Comparison of ENCODE assay signal across 27 cellular contexts in genomic region chr14:27605298-27605697, GRCh38.
DNase-seq lines count a peak whose midpoint lies in the region; ATAC-seq and TF ChIP-seq lines count a peak whose summit lies in the region.
"Had no signal": no experiment of that assay in that cellular context is flagged by ENCODE, and none has a peak within 500 bp of the region (broad histone marks: within the 10 kb centered on the region; RNA-seq: fewer than 3 reads in every experiment).

No MANE protein-coding gene starts in this region.

- no peaks in the 10 kb centered on the region for H3K9me2 ChIP-seq in GM23248 (ENCODE audit: insufficient read depth)

- in situ Hi-C loops in GM23248 (cut with MboI), result no loop called here

- WGBS in GM23248 (ENCODE audit: low coverage in 1 of 2, low lambda C conversion rate in 2 of 2, missing lambda C conversion rate in 2 of 2), 2 experiments, result 1 to 2% methylated on average over 4 of the region's 4 CpGs

- H3K36me3 ChIP-seq in OCI-LY3 (replicated peaks; ENCODE audit: low read depth, low read length) (no peaks in the 10 kb centered on the region), GM23248 (ENCODE audit: low read depth) (no peaks in the 10 kb centered on the region), lower lobe of right lung (no peaks in the 10 kb centered on the region)
- H3K36me3 ChIP-seq: adrenal gland, heart right ventricle, neutrophil, Peyer's patch, uterus had no signal

- no peaks in the 10 kb centered on the region for H3K36me3 Mint-ChIP-seq in type B pancreatic cell
- H3K36me3 Mint-ChIP-seq: CD4-positive, alpha-beta memory T cell had no signal

- H4K20me1 ChIP-seq in OCI-LY3 (ENCODE audit: insufficient read depth, low read length) (no peaks in the 10 kb centered on the region), GM23248 (ENCODE audit: insufficient read depth) (no peaks in the 10 kb centered on the region)

- H3F3A ChIP-seq in GM23248 (ENCODE audit: insufficient read depth), result no peaks in the 10 kb centered on the region

- ATAC-seq in lower lobe of right lung, result no peak
- ATAC-seq: activated T-cell treated with anti-CD3 and anti-CD28 coated beads, Interleukin-2, amount 50 U/mL, for 72 hours; heart right ventricle; left cardiac atrium had no signal

- H3K9me3 ChIP-seq in OCI-LY3 (ENCODE audit: insufficient read depth, low read length) (no peaks in the 10 kb centered on the region), GM23248 (ENCODE audit: low read depth) (no peaks in the 10 kb centered on the region), lower lobe of right lung (no peaks in the 10 kb centered on the region)
- H3K9me3 ChIP-seq: adrenal gland, neutrophil, Peyer's patch, uterus had no signal

- peak overlapping the region; percentile 44 for H3K27ac Mint-ChIP-seq in type B pancreatic cell
- H3K27ac Mint-ChIP-seq: activated B cell treated with CpG ODN at 0.5 μM for 24 hours; activated naive CD4-positive, alpha-beta T cell treated with anti-CD3 and anti-CD28 coated beads for 36 hours; activated T-cell treated with anti-CD3 and anti-CD28 coated beads, Interleukin-2, amount 50 U/mL, for 72 hours; CD4-positive, alpha-beta memory T cell; progenitor cell of endocrine pancreas had no signal

- no peaks in the 10 kb centered on the region for H3K9me3 Mint-ChIP-seq in type B pancreatic cell

- H3K4me3 ChIP-seq in OCI-LY3 (ENCODE audit: low read length) (no peak overlapping the region), GM23248 (no peak overlapping the region), lower lobe of right lung (no peak overlapping the region)
- H3K4me3 ChIP-seq: adrenal gland, heart right ventricle, Peyer's patch, uterus had no signal

- no peaks in the 10 kb centered on the region for H3K27me3 Mint-ChIP-seq in type B pancreatic cell
- H3K27me3 Mint-ChIP-seq: activated B cell treated with CpG ODN at 0.5 μM for 24 hours; CD4-positive, alpha-beta memory T cell; progenitor cell of endocrine pancreas had no signal

- H3K4me1 ChIP-seq in OCI-LY3 (ENCODE audit: low read length) (no peaks in the 10 kb centered on the region), GM23248 (ENCODE audit: insufficient read depth) (no peaks in the 10 kb centered on the region), lower lobe of right lung (no peaks in the 10 kb centered on the region)
- H3K4me1 ChIP-seq: adrenal gland, heart right ventricle, Peyer's patch, uterus had no signal

- TF ChIP-seq CTCF in OCI-LY3 (IDR thresholded peaks at IDR 0.05; ENCODE audit: low read depth, low read length) (no peak), type B pancreatic cell (conservative IDR thresholded peaks at IDR 0.05) (no peak), lower lobe of right lung (IDR thresholded peaks at IDR 0.05) (no peak)

- H3K79me2 ChIP-seq in OCI-LY3 (ENCODE audit: low read length), result no peaks in the 10 kb centered on the region
- no peaks in the 10 kb centered on the region for H3K79me2 ChIP-seq in GM23248 (ENCODE audit: insufficient read depth)

- H3K27ac ChIP-seq in OCI-LY3 (ENCODE audit: low read length) (no peak overlapping the region), GM23248 (no peak overlapping the region), lower lobe of right lung (no peak overlapping the region)
- H3K27ac ChIP-seq: adrenal gland, heart right ventricle, KMS-11, neutrophil, Peyer's patch, uterus had no signal

- peak; percentile 4 for DNase-seq in NCI-H2227 (lab: John Stamatoyannopoulos, UW; ENCODE audit: unreplicated experiment)
- no peak for DNase-seq in NCI-H2227 treated with DMSO at 0.1 percent for 48 hours (lab: John Stamatoyannopoulos, UW)
- DNase-seq in islet precursor cell, result peak; percentile 57
- DNase-seq in type B pancreatic cell (ENCODE audit: extremely low spot score, unreplicated experiment), result no peak
- no peak for DNase-seq in HPDE6-E6E7 (ENCODE audit: extremely low spot score)
- DNase-seq in GM23248, result no peak
- DNase-seq in lower lobe of right lung, result no peak
- DNase-seq: activated B cell treated with CpG ODN at 0.5 μM for 24 hours; activated naive CD4-positive, alpha-beta T cell treated with anti-CD3 and anti-CD28 coated beads for 36 hours; activated T-cell treated with anti-CD3 and anti-CD28 coated beads, Interleukin-2, amount 50 U/mL, for 72 hours; adrenal gland; AML-193; CD4-positive, alpha-beta memory T cell; GF-D8; heart right ventricle; left cardiac atrium; NCI-H1436 treated with DMSO at 0.1 percent for 48 hours; NCI-H510A treated with DMSO at 0.1 percent for 48 hours; NK-92 treated with Interleukin-12 subunit alpha and Interleukin-12 subunit beta, amount 100 ng/mL, for 24 hours; Peyer's patch; SIG-M5; stimulated activated naive CD4-positive, alpha-beta T cell; uterus had no signal

- H3K4me2 ChIP-seq in OCI-LY3 (ENCODE audit: low read length) (peak overlapping the region; percentile 16; the same call in 1 of the 2 replicates), GM23248 (ENCODE audit: unreplicated experiment) (no peak overlapping the region)
- H3K4me2 ChIP-seq: KMS-11 had no signal

- no peaks in the 10 kb centered on the region for H3K27me3 ChIP-seq in OCI-LY3 (ENCODE audit: low read depth, low read length)
- H3K27me3 ChIP-seq in GM23248 (replicated peaks; ENCODE audit: insufficient read depth), result no peaks in the 10 kb centered on the region
- H3K27me3 ChIP-seq in lower lobe of right lung (ENCODE audit: low read depth), result no peaks in the 10 kb centered on the region
- H3K27me3 ChIP-seq: adrenal gland, heart right ventricle, neutrophil, Peyer's patch, uterus had no signal

- intact Hi-C loops in lower lobe of right lung (cut with DNase I), result no loop called here

- H3K9ac ChIP-seq in OCI-LY3 (ENCODE audit: low read length) (no peak overlapping the region), GM23248 (no peak overlapping the region)
- H3K9ac ChIP-seq: KMS-11 had no signal

- peaks cover 5% of the 10 kb centered on the region for H3K4me1 Mint-ChIP-seq in type B pancreatic cell (ENCODE audit: unreplicated experiment)
- H3K4me1 Mint-ChIP-seq: activated B cell treated with CpG ODN at 0.5 μM for 24 hours; CD4-positive, alpha-beta memory T cell had no signal

- H2AFZ ChIP-seq in OCI-LY3 (ENCODE audit: low read depth, low read length) (peak overlapping the region; percentile 19; the same call in 1 of the 2 replicates), GM23248 (no peak overlapping the region)

- H3K4me3 Mint-ChIP-seq in type B pancreatic cell, result no peak overlapping the region
- H3K4me3 Mint-ChIP-seq: activated B cell treated with CpG ODN at 0.5 μM for 24 hours; activated naive CD4-positive, alpha-beta T cell treated with anti-CD3 and anti-CD28 coated beads for 36 hours; activated T-cell treated with anti-CD3 and anti-CD28 coated beads, Interleukin-2, amount 50 U/mL, for 72 hours; CD4-positive, alpha-beta memory T cell had no signal

Comparison
In these comparisons a context has a peak if more than half of its experiments do, and no peak if none do; other contexts are left out.
1. DNase-seq: peak in NCI-H2227 (single experiment) and islet precursor cell (single experiment); none in NCI-H2227 treated with DMSO at 0.1 percent for 48 hours (single experiment), type B pancreatic cell (single experiment), HPDE6-E6E7 (single experiment), GM23248 (single experiment) and lower lobe of right lung (single experiment).